12 cellular contexts compared by ENCODE assay signal in genomic region chr17:69654981-69655581, GRCh38.
A peak's percentile ranks its signal among the peaks of the same experiment; 100 is the strongest.
DNase-seq lines count a peak whose midpoint lies in the region; ATAC-seq and TF ChIP-seq lines count a peak whose summit lies in the region.
"Had no signal": no experiment of that assay in that cellular context is flagged by ENCODE, and none has a peak within 500 bp of the region (broad histone marks: within the 10 kb centered on the region; RNA-seq: fewer than 3 reads in every experiment).

No MANE protein-coding gene starts in this region.

- no peaks in the 10 kb centered on the region for H3K79me1 ChIP-seq in neuronal stem cell (ENCODE audit: low read depth, low read length)

- no peak overlapping the region for H3K4ac ChIP-seq in neuronal stem cell (ENCODE audit: low read length)

- no peak overlapping the region for H3K14ac ChIP-seq in neuronal stem cell (ENCODE audit: low read length)

- H2BK12ac ChIP-seq in neuronal stem cell (ENCODE audit: low read length) = no peak overlapping the region

- no peak overlapping the region for H3K9ac ChIP-seq in neuronal stem cell (ENCODE audit: low read depth, low read length, poor library complexity)

- WGBS in neuronal stem cell (ENCODE audit: extremely low coverage in 2 of 2, insufficient read length in 2 of 2, insufficient replicate concordance in 1 of 2), 2 donors = no CpG with 5 or more reads among the region's 1 CpG
- WGBS in prostate gland = 32% methylated on average over 1 of the region's 1 CpG

- H4K91ac ChIP-seq in neuronal stem cell (ENCODE audit: low read depth, low read length, poor library complexity) = no peak overlapping the region

- H3K4me1 ChIP-seq in DOHH2 (ENCODE audit: control insufficient read depth, low read length) = peaks cover 23% of the 10 kb centered on the region
- H3K4me1 ChIP-seq in neuronal stem cell (ENCODE audit: control insufficient read depth in 2 of 2, insufficient read depth in 1 of 2, low read depth in 1 of 2, low read length in 2 of 2) = peaks cover 0 to 10% of the 10 kb centered on the region in 2 donors
- no peaks in the 10 kb centered on the region for H3K4me1 ChIP-seq in prostate gland (replicated peaks)

- H3K27ac ChIP-seq in DOHH2 (ENCODE audit: low read depth, low read length) (peak overlapping the region; percentile 87), neuronal stem cell (replicated peaks; ENCODE audit: low read length) (no peak overlapping the region), prostate gland (no peak overlapping the region)

- H3K4me3 ChIP-seq in DOHH2 (ENCODE audit: low read length) (peak overlapping the region; percentile 42), choroid plexus epithelial cell (ENCODE audit: low read depth, low read length) (no peak overlapping the region), neuronal stem cell (ENCODE audit: low read length in 2 of 2) (no peak overlapping the region), prostate gland (no peak overlapping the region)

- no peak overlapping the region for H2AK5ac ChIP-seq in neuronal stem cell (ENCODE audit: low read depth, low read length)

- no peak overlapping the region for H2BK15ac ChIP-seq in neuronal stem cell (ENCODE audit: low read length)

- no peaks in the 10 kb centered on the region for H3K36me3 Mint-ChIP-seq in progenitor cell of endocrine pancreas (ENCODE audit: insufficient read depth)

- DNase-seq in NCI-H187 treated with DMSO at 0.1 percent for 48 hours (lab: John Stamatoyannopoulos, UW) (peak; percentile 42), choroid plexus epithelial cell (ENCODE audit: low read depth) (peak; percentile 91), neuronal stem cell (ENCODE audit: low spot score) (no peak), progenitor cell of endocrine pancreas (ENCODE audit: low spot score, unreplicated experiment) (no peak), prostate gland (ENCODE audit: low spot score) (no peak)
- DNase-seq: erythroblast, NCI-H2029 had no signal

- peaks cover 3% of the 10 kb centered on the region for H3K4me1 Mint-ChIP-seq in progenitor cell of endocrine pancreas (ENCODE audit: low read depth)

- TF ChIP-seq POLR2A in prostate gland (IDR thresholded peaks at IDR 0.05) = no peak

- no peaks in the 10 kb centered on the region for H3K9me2 ChIP-seq in DOHH2 (replicated peaks; ENCODE audit: control insufficient read depth, low read length)

- H4K20me1 ChIP-seq in DOHH2 (ENCODE audit: control insufficient read depth, insufficient read depth, low read depth, low read length) = no peaks in the 10 kb centered on the region

- no peak overlapping the region for H3K18ac ChIP-seq in neuronal stem cell (ENCODE audit: low read length)

- no peak overlapping the region for H2BK120ac ChIP-seq in neuronal stem cell (ENCODE audit: low read depth, low read length)

- TF ChIP-seq CTCF in DOHH2 (IDR thresholded peaks at IDR 0.05; ENCODE audit: low read depth, low read length, poor library complexity, severe bottlenecking) = no peak
- no peak for TF ChIP-seq CTCF in choroid plexus epithelial cell (conservative IDR thresholded peaks at IDR 0.05; ENCODE audit: low read depth, low read length)
- no peak for TF ChIP-seq CTCF in progenitor cell of endocrine pancreas (IDR thresholded peaks at IDR 0.05; ENCODE audit: unreplicated experiment)
- TF ChIP-seq CTCF in prostate gland (IDR thresholded peaks at IDR 0.05) = no peak

- peaks cover 6% of the 10 kb centered on the region; the same call in 1 of the 2 replicates for H3K9me3 ChIP-seq in DOHH2 (ENCODE audit: control insufficient read depth, insufficient read depth, low read length)
- peaks cover 0 to 9% of the 10 kb centered on the region in 2 donors for H3K9me3 ChIP-seq in neuronal stem cell (replicated peaks in 1 of 2; ENCODE audit: control insufficient read depth in 2 of 2, insufficient read depth in 1 of 2, low read depth in 1 of 2, low read length in 2 of 2)
- H3K9me3 ChIP-seq in prostate gland = no peaks in the 10 kb centered on the region

- H3K36me3 ChIP-seq in DOHH2 (ENCODE audit: control insufficient read depth, low read length) (no peaks in the 10 kb centered on the region), neuronal stem cell (replicated peaks in 1 of 2; ENCODE audit: control insufficient read depth in 2 of 2, insufficient read depth in 2 of 2, low read length in 2 of 2) (no peaks in the 10 kb centered on the region), prostate gland (no peaks in the 10 kb centered on the region)

- no peak overlapping the region for H3K23ac ChIP-seq in neuronal stem cell (ENCODE audit: low read depth, low read length, poor library complexity)

- intact Hi-C loops in prostate gland (cut with DNase I) = no loop called here

- H3F3A ChIP-seq in DOHH2 (ENCODE audit: control insufficient read depth, insufficient read depth) = peaks cover 13% of the 10 kb centered on the region

- H3K9me3 Mint-ChIP-seq in progenitor cell of endocrine pancreas (ENCODE audit: low read depth) = peaks cover 11% of the 10 kb centered on the region
- H3K9me3 Mint-ChIP-seq: activated T-helper 2 cell treated with anti-CD3 and anti-CD28 coated beads, Interferon-gamma antibody, Interleukin-2, Interleukin-4, amounts not matched to agents 10 μg/mL and 5 μg/mL and 100 μg/mL, durations not matched to agents 14 hours and 24 hours and 36 hours; T-helper 2 cell treated with Interferon-gamma antibody and Interleukin-4, amounts not matched to agents 5 μg/mL and 100 μg/mL, for 36 hours had no signal

- H3K79me2 ChIP-seq in DOHH2 (ENCODE audit: control insufficient read depth, low read length) = no peaks in the 10 kb centered on the region

- no peaks in the 10 kb centered on the region for H3K27me3 ChIP-seq in DOHH2 (ENCODE audit: control insufficient read depth, low read length)
- H3K27me3 ChIP-seq in neuronal stem cell (ENCODE audit: control insufficient read depth in 3 of 3, insufficient read depth in 3 of 3, low read depth in 1 of 3, low read length in 3 of 3) = no peaks in the 10 kb centered on the region
- no peaks in the 10 kb centered on the region for H3K27me3 ChIP-seq in prostate gland (replicated peaks; ENCODE audit: insufficient read depth)

- no peak overlapping the region for H3K27ac Mint-ChIP-seq in progenitor cell of endocrine pancreas
- H3K27ac Mint-ChIP-seq: activated T-helper 2 cell treated with anti-CD3 and anti-CD28 coated beads, Interferon-gamma antibody, Interleukin-2, Interleukin-4, amounts not matched to agents 10 μg/mL and 5 μg/mL and 100 μg/mL, durations not matched to agents 14 hours and 24 hours and 36 hours; T-helper 2 cell treated with Interferon-gamma antibody and Interleukin-4, amounts not matched to agents 5 μg/mL and 100 μg/mL, for 36 hours had no signal

- H2AFZ ChIP-seq in neuronal stem cell (ENCODE audit: low read length) = peak overlapping the region; percentile 68

- ATAC-seq in HG03196 (IDR thresholded peaks at IDR 0.05; ENCODE audit: unreplicated experiment) = no peak
- ATAC-seq in HG03108 (IDR thresholded peaks at IDR 0.05; ENCODE audit: unreplicated experiment) = no peak

- H4K8ac ChIP-seq in neuronal stem cell (ENCODE audit: low read depth, low read length) = no peak overlapping the region

- no peaks in the 10 kb centered on the region for H3K27me3 Mint-ChIP-seq in progenitor cell of endocrine pancreas

- no peak overlapping the region for H3K4me3 Mint-ChIP-seq in progenitor cell of endocrine pancreas (ENCODE audit: low read depth)
- H3K4me3 Mint-ChIP-seq: T-helper 2 cell treated with Interferon-gamma antibody and Interleukin-4, amounts not matched to agents 5 μg/mL and 100 μg/mL, for 36 hours had no signal

- H2BK5ac ChIP-seq in neuronal stem cell (ENCODE audit: low read length) = no peak overlapping the region

- peak overlapping the region; percentile 66 for H3K4me2 ChIP-seq in DOHH2 (ENCODE audit: low read length)
- H3K4me2 ChIP-seq in neuronal stem cell (ENCODE audit: insufficient read depth, low read length, poor library complexity, severe bottlenecking) = no peak overlapping the region

Comparison
In these comparisons a context has a peak if more than half of its experiments do, and no peak if none do; other contexts are left out.
1. DNase-seq: peak in NCI-H187 treated with DMSO at 0.1 percent for 48 hours (single experiment) and choroid plexus epithelial cell (single experiment); none in neuronal stem cell (single experiment), progenitor cell of endocrine pancreas (single experiment) and prostate gland (single experiment).